13 cellular contexts compared by ENCODE assay signal in the genomic region with DNA sequence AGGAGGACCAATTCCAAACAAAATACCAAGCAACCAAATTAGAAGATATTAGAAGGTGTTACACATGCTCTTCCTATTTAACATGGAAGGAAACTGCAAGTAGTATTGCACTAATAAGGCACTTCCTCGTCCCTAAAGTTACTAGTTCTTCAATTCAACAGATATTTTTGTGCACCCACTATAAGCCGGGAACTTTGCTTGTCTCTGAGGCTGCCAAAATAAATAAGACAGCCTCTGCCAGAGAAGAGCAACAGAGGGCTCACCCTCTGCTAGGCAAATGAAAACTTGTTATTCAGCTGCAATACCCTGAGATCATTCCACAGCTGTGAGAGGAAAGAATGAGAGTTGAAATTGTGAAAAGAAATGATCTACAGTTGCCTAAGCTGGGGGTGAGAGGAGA. TPM values are rescaled to one million over a fixed set of nuclear protein-coding genes. Genes with fewer than 3 reads are reported as not detected.
DNase-seq lines count a peak whose midpoint lies in the region; ATAC-seq and TF ChIP-seq lines count a peak whose summit lies in the region.
"Had no signal": no experiment of that assay in that cellular context is flagged by ENCODE, and none has a peak within 500 bp of the region (broad histone marks: within the 10 kb centered on the region; RNA-seq: fewer than 3 reads in every experiment).

No MANE protein-coding gene starts in this region.

- intact Hi-C loops in heart right ventricle (cut with DNase I), result loop anchor here in 1 of 10 donors (10.0 kb wide), 1 partner anchor 81 kb away; a partner anchor contains a TSS

- H3K27ac ChIP-seq in heart right ventricle, result peak overlapping the region in 7 of 10 donors; percentile 5 to 69 (median 45)
- H3K27ac ChIP-seq: KMS-11 had no signal

- H3K4me1 ChIP-seq in adipocyte (ENCODE audit: control insufficient read depth, insufficient read depth, low read length) (peaks cover 36% of the 10 kb centered on the region), heart right ventricle (peaks cover 0 to 33% (median 9%) of the 10 kb centered on the region in 9 donors)
- H3K4me1 ChIP-seq: adrenal gland had no signal

- no peak for TF ChIP-seq CTCF in heart right ventricle (IDR thresholded peaks at IDR 0.05)

- H3K9me3 ChIP-seq in adipocyte (ENCODE audit: control insufficient read depth, low read length) (no peaks in the 10 kb centered on the region), heart right ventricle (no peaks in the 10 kb centered on the region)
- H3K9me3 ChIP-seq: adrenal gland had no signal

- H3K9ac ChIP-seq in adipocyte (ENCODE audit: low read length), result peak overlapping the region; percentile 16
- H3K9ac ChIP-seq: KMS-11 had no signal

- DNase-seq in HCEC 1CT, result peak; percentile 30
- peak; percentile 72 for DNase-seq in adipocyte (ENCODE audit: low read depth)
- no peak for DNase-seq in heart right ventricle
- peak; percentile 39 for DNase-seq in putamen (ENCODE audit: low spot score)
- DNase-seq in activated CD8-positive, alpha-beta memory T cell treated with anti-CD3 and anti-CD28 coated beads for 24 hours, result no peak
- DNase-seq in HuH-7.5 (ENCODE audit: low spot score), result no peak
- no peak for DNase-seq in 8988T
- DNase-seq: adrenal gland; NCI-H526; stimulated activated CD8-positive, alpha-beta memory T cell treated with anti-CD3 and anti-CD28 coated beads, Interleukin-4, amount 100 ng/mL, for 48 hours had no signal

- H3K27me3 ChIP-seq in adipocyte (replicated peaks; ENCODE audit: control insufficient read depth, insufficient read depth, low read length) (no peaks in the 10 kb centered on the region), heart right ventricle (no peaks in the 10 kb centered on the region)
- H3K27me3 ChIP-seq: adrenal gland had no signal

- no peaks in the 10 kb centered on the region for H3K36me3 ChIP-seq in adipocyte (ENCODE audit: control insufficient read depth, insufficient read depth, low read length, severe bottlenecking)
- H3K36me3 ChIP-seq in heart right ventricle, result no peaks in the 10 kb centered on the region
- H3K36me3 ChIP-seq: adrenal gland had no signal

- H3K4me3 ChIP-seq in adipocyte (ENCODE audit: low read length), result peak overlapping the region; percentile 25
- H3K4me3 ChIP-seq in heart right ventricle, result no peak overlapping the region
- H3K4me3 ChIP-seq: adrenal gland had no signal

- 22 to 33% methylated on average over 2 of the region's 2 CpGs for WGBS in heart right ventricle, 2 donors

- ATAC-seq in heart right ventricle (peak in 7 of 8 donors; percentile 38 to 82 (median 76)), GM19397 (IDR thresholded peaks at IDR 0.05; ENCODE audit: unreplicated experiment) (no peak)
- ATAC-seq: esophagus mucosa had no signal

RNA-seq across cellular contexts. Expression of a gene that starts 37.4 kb away (rescaled TPM):
- 10 to 100 TPM in 3 of 10 donors, 1 to 10 TPM in 7; 5.2 to 13.5 (median 7.9) TPM for total RNA-seq in heart right ventricle
- 10 to 100 TPM in 1 of 2 donors, 1 to 10 TPM in 1; 1.7 to 23.7 TPM for polyA plus RNA-seq in heart right ventricle

Comparison
In these comparisons a context has a peak if more than half of its experiments do, and no peak if none do; other contexts are left out.
1. DNase-seq: peak in HCEC 1CT (single experiment), adipocyte (single experiment) and putamen (single experiment); none in heart right ventricle (0 of 2), activated CD8-positive, alpha-beta memory T cell treated with anti-CD3 and anti-CD28 coated beads for 24 hours (single experiment), HuH-7.5 (single experiment) and 8988T (single experiment).